ENCODE assay signal across 10 cellular contexts in genomic region chr2:100197643-100198153, GRCh38. TPM values are rescaled to one million over a fixed set of nuclear protein-coding genes. Genes with fewer than 3 reads are reported as not detected.
DNase-seq lines count a peak whose midpoint lies in the region; ATAC-seq and TF ChIP-seq lines count a peak whose summit lies in the region.
"Had no signal": no experiment of that assay in that cellular context is flagged by ENCODE, and none has a peak within 500 bp of the region (broad histone marks: within the 10 kb centered on the region; RNA-seq: fewer than 3 reads in every experiment).

No MANE protein-coding gene starts in this region.

- peaks cover 0 to 6% of the 10 kb centered on the region in 2 donors for H3K9me3 Mint-ChIP-seq in stimulated activated naive B cell treated with anti-CD40 and anti-IgM and Interleukin-4, amounts not matched to agents 10 μg/mL and 1 μg/mL and 100 μg/mL, for 72 hours

- H3K27ac Mint-ChIP-seq in stimulated activated naive B cell treated with anti-CD40 and anti-IgM and Interleukin-4, amounts not matched to agents 10 μg/mL and 1 μg/mL and 100 μg/mL, for 72 hours: no peak overlapping the region

- peaks cover 15 to 22% of the 10 kb centered on the region in 2 donors for H3K4me1 Mint-ChIP-seq in stimulated activated naive B cell treated with anti-CD40 and anti-IgM and Interleukin-4, amounts not matched to agents 10 μg/mL and 1 μg/mL and 100 μg/mL, for 72 hours

- POLR2A ChIA-PET in HEK293T (lab: Yijun Ruan, JAX): no interaction called here

- H3K27me3 ChIP-seq in ascending aorta: no peaks in the 10 kb centered on the region
- no peaks in the 10 kb centered on the region for H3K27me3 ChIP-seq in right atrium auricular region
- no peaks in the 10 kb centered on the region for H3K27me3 ChIP-seq in psoas muscle (ENCODE audit: insufficient read depth in 3 of 3, low read length in 2 of 3)
- H3K27me3 ChIP-seq: SJSA1 had no signal

- H3K9me3 ChIP-seq in ascending aorta: no peaks in the 10 kb centered on the region
- no peaks in the 10 kb centered on the region for H3K9me3 ChIP-seq in right atrium auricular region
- no peaks in the 10 kb centered on the region for H3K9me3 ChIP-seq in psoas muscle
- H3K9me3 ChIP-seq: SJSA1 had no signal

- H3K4me1 ChIP-seq in ascending aorta: peaks cover 11 to 28% of the 10 kb centered on the region in 2 donors
- H3K4me1 ChIP-seq in right atrium auricular region: peaks cover 0 to 38% of the 10 kb centered on the region in 2 donors
- peaks cover 27% of the 10 kb centered on the region for H3K4me1 ChIP-seq in psoas muscle
- H3K4me1 ChIP-seq: SJSA1 had no signal

- H3K36me3 Mint-ChIP-seq in stimulated activated naive B cell treated with anti-CD40 and anti-IgM and Interleukin-4, amounts not matched to agents 10 μg/mL and 1 μg/mL and 100 μg/mL, for 72 hours: no peaks in the 10 kb centered on the region

- CTCF ChIA-PET in HEK293T (lab: Yijun Ruan, JAX): no interaction called here

- peaks cover 0 to 14% of the 10 kb centered on the region in 2 donors for H3K27me3 Mint-ChIP-seq in stimulated activated naive B cell treated with anti-CD40 and anti-IgM and Interleukin-4, amounts not matched to agents 10 μg/mL and 1 μg/mL and 100 μg/mL, for 72 hours

- ATAC-seq in psoas muscle (peak; percentile 44 to 76 (median 60)), GM19455 (IDR thresholded peaks at IDR 0.05; ENCODE audit: unreplicated experiment) (no peak)
- no peak for ATAC-seq in stimulated activated naive B cell treated with anti-CD40 and anti-IgM and Interleukin-4, amounts not matched to agents 10 μg/mL and 1 μg/mL and 100 μg/mL, for 72 hours (replicated peaks)

- intact Hi-C loops in ascending aorta (cut with DNase I): loop anchor here (10.0 kb wide), 1 partner anchor 93 kb away; no protein-coding TSS in a partner anchor
- intact Hi-C loops in psoas muscle (cut with DNase I): no loop called here

- peak; percentile 16 for DNase-seq in DMS53 treated with DMSO at 0.1 percent for 48 hours (lab: John Stamatoyannopoulos, UW; ENCODE audit: unreplicated experiment)
- peak in 1 of 2 donors; percentile 85 for DNase-seq in ascending aorta (ENCODE audit: low spot score in 2 of 2)
- DNase-seq in right atrium auricular region (ENCODE audit: low spot score): no peak
- DNase-seq in psoas muscle: peak; percentile 50 to 70
- no peak for DNase-seq in stimulated activated naive B cell treated with anti-CD40 and anti-IgM and Interleukin-4, amounts not matched to agents 10 μg/mL and 1 μg/mL and 100 μg/mL, for 72 hours
- DNase-seq in HEK293T (ENCODE audit: extremely low spot score): no peak
- DNase-seq in NCI-H1092 treated with DMSO at 0.1 percent for 48 hours (lab: John Stamatoyannopoulos, UW): no peak
- DNase-seq: effector CD8-positive, alpha-beta T cell had no signal

- H3K4me3 ChIP-seq in ascending aorta: peak overlapping the region in 1 of 2 donors; percentile 38
- H3K4me3 ChIP-seq in right atrium auricular region: no peak overlapping the region
- no peak overlapping the region for H3K4me3 ChIP-seq in psoas muscle
- H3K4me3 ChIP-seq: SJSA1 had no signal

- H3K27ac ChIP-seq in ascending aorta (peak overlapping the region; percentile 88 to 91), right atrium auricular region (peak overlapping the region; percentile 67 to 71), psoas muscle (peak overlapping the region; percentile 47)
- H3K27ac ChIP-seq: SJSA1 had no signal

- 13 to 20% (median 19%) methylated on average over 8 of the region's 8 CpGs for WGBS in psoas muscle, 3 donors

- H3K4me3 Mint-ChIP-seq in stimulated activated naive B cell treated with anti-CD40 and anti-IgM and Interleukin-4, amounts not matched to agents 10 μg/mL and 1 μg/mL and 100 μg/mL, for 72 hours: no peak overlapping the region

- TF ChIP-seq CTCF in ascending aorta (IDR thresholded peaks at IDR 0.05) (no peak), right atrium auricular region (IDR thresholded peaks at IDR 0.05) (no peak), psoas muscle (IDR thresholded peaks at IDR 0.05) (no peak)

- H3K36me3 ChIP-seq in ascending aorta (no peaks in the 10 kb centered on the region), right atrium auricular region (no peaks in the 10 kb centered on the region), psoas muscle (ENCODE audit: insufficient read depth in 1 of 2, low read depth in 1 of 2) (no peaks in the 10 kb centered on the region)
- H3K36me3 ChIP-seq: SJSA1 had no signal

TF ChIP-seq in HEK293T, 16 proteins besides CTCF, POLR2A, EP300 and RAD21:
- no peak for TF ChIP-seq NFRKB (IDR thresholded peaks at IDR 0.05)
- TF ChIP-seq SUZ12 (IDR thresholded peaks at IDR 0.05): no peak
- TF ChIP-seq BHLHE40 (IDR thresholded peaks at IDR 0.05; ENCODE audit: borderline replicate concordance): no peak
- no peak for TF ChIP-seq ARNT (IDR thresholded peaks at IDR 0.05)
- TF ChIP-seq L3MBTL2 (conservative IDR thresholded peaks at IDR 0.05): no peak

RNA-seq across cellular contexts. Expression of gene AFF3, which starts 55.3 kb away (rescaled TPM):
- total RNA-seq in ascending aorta (7.1 TPM), right atrium auricular region (10 to 100 TPM; 10.8 to 16.2 TPM), psoas muscle (1 to 10 TPM in 1 of 4 donors, under 1 TPM in 3; 0.44 to 2.9 (median 0.61) TPM)
- polyA plus RNA-seq in psoas muscle: under 1 TPM; 0.08 to 0.17 (median 0.10) TPM

Comparison
In these comparisons a context has a peak if more than half of its experiments do, and no peak if none do; other contexts are left out.
1. DNase-seq: peak in DMS53 treated with DMSO at 0.1 percent for 48 hours (single experiment) and psoas muscle (2 of 2); none in right atrium auricular region (single experiment), stimulated activated naive B cell treated with anti-CD40 and anti-IgM and Interleukin-4, amounts not matched to agents 10 μg/mL and 1 μg/mL and 100 μg/mL, for 72 hours (single experiment), HEK293T (single experiment) and NCI-H1092 treated with DMSO at 0.1 percent for 48 hours (single experiment).
2. ATAC-seq: peak in psoas muscle (4 of 4); none in stimulated activated naive B cell treated with anti-CD40 and anti-IgM and Interleukin-4, amounts not matched to agents 10 μg/mL and 1 μg/mL and 100 μg/mL, for 72 hours (0 of 2) and GM19455 (single experiment).
3. Peak in every context shown above with its lines, with median percentiles within 50 percentile points of each other: H3K27ac ChIP-seq.